In genomic region chr7:101185258-101185839, GRCh38 we compare ENCODE assay signal across 16 cellular contexts. TPM values are rescaled to one million over a fixed set of nuclear protein-coding genes. Genes with fewer than 3 reads are reported as not detected.
DNase-seq lines count a peak whose midpoint lies in the region; ATAC-seq and TF ChIP-seq lines count a peak whose summit lies in the region.
"Had no signal": no experiment of that assay in that cellular context is flagged by ENCODE, and none has a peak within 500 bp of the region (broad histone marks: within the 10 kb centered on the region; RNA-seq: fewer than 3 reads in every experiment).

No MANE protein-coding gene starts in this region.

- peaks cover 10% of the 10 kb centered on the region for H3K27me3 ChIP-seq in brain microvascular endothelial cell (replicated peaks)

- H3K27ac Mint-ChIP-seq in activated naive CD8-positive, alpha-beta T cell treated with anti-CD3 and anti-CD28 coated beads, Interleukin-2, amount 50 U/mL, for 24 hours = no peak overlapping the region
- H3K27ac Mint-ChIP-seq: activated naive CD8-positive, alpha-beta T cell treated with anti-CD3 and anti-CD28 coated beads for 36 hours; immature natural killer cell had no signal

- H3K36me3 Mint-ChIP-seq in activated naive CD8-positive, alpha-beta T cell treated with anti-CD3 and anti-CD28 coated beads, Interleukin-2, amount 50 U/mL, for 24 hours (ENCODE audit: low read depth) = no peaks in the 10 kb centered on the region
- H3K36me3 Mint-ChIP-seq: activated naive CD8-positive, alpha-beta T cell treated with anti-CD3 and anti-CD28 coated beads for 36 hours; immature natural killer cell had no signal

- no peaks in the 10 kb centered on the region for H3K36me3 ChIP-seq in brain microvascular endothelial cell (replicated peaks)
- H3K36me3 ChIP-seq: colonic mucosa, right atrium auricular region had no signal

- no peak overlapping the region for H3K27ac ChIP-seq in brain microvascular endothelial cell
- H3K27ac ChIP-seq: colonic mucosa, right atrium auricular region, VCaP had no signal

- no peak for ATAC-seq in activated naive CD8-positive, alpha-beta T cell treated with anti-CD3 and anti-CD28 coated beads, Interleukin-2, amount 50 U/mL, for 24 hours
- ATAC-seq in GM21619 (IDR thresholded peaks at IDR 0.05; ENCODE audit: unreplicated experiment) = no peak
- ATAC-seq: Right ventricle myocardium inferior had no signal

- TF ChIP-seq CTCF in brain microvascular endothelial cell (IDR thresholded peaks at IDR 0.05; ENCODE audit: low read depth, low read length, missing control alignments) = no peak

- peaks cover 40% of the 10 kb centered on the region for H3K27me3 Mint-ChIP-seq in activated naive CD8-positive, alpha-beta T cell treated with anti-CD3 and anti-CD28 coated beads, Interleukin-2, amount 50 U/mL, for 24 hours

- DNase-seq in HT1080 (ENCODE audit: low read depth) = peak; percentile 64
- DNase-seq in brain microvascular endothelial cell = peak; percentile 60
- DNase-seq in renal cortical epithelial cell (ENCODE audit: low read depth) = peak; percentile 95
- no peak for DNase-seq in NCI-H446 (lab: John Stamatoyannopoulos, UW)
- DNase-seq in activated naive CD8-positive, alpha-beta T cell treated with anti-CD3 and anti-CD28 coated beads, Interleukin-2, amount 50 U/mL, for 24 hours = no peak
- DNase-seq: activated CD8-positive, alpha-beta memory T cell treated with anti-CD3 and anti-CD28 coated beads, Interleukin-2, amount 50 U/mL, for 4 hours; activated naive CD8-positive, alpha-beta T cell treated with anti-CD3 and anti-CD28 coated beads for 36 hours; colonic mucosa; immature natural killer cell; NCI-H1105 treated with DMSO at 0.1 percent for 48 hours; NCI-H510A had no signal

- H3K9me3 Mint-ChIP-seq in activated naive CD8-positive, alpha-beta T cell treated with anti-CD3 and anti-CD28 coated beads, Interleukin-2, amount 50 U/mL, for 24 hours = no peaks in the 10 kb centered on the region
- H3K9me3 Mint-ChIP-seq: activated naive CD8-positive, alpha-beta T cell treated with anti-CD3 and anti-CD28 coated beads for 36 hours had no signal

- in situ Hi-C loops in brain microvascular endothelial cell (cut with HindIII; ENCODE audit: low pct_ligation_motif_present, low sequenced_read_pairs) = no loop called here

- H3K4me3 ChIP-seq in brain microvascular endothelial cell (ENCODE audit: low read depth, low read length) = no peak overlapping the region
- H3K4me3 ChIP-seq: colonic mucosa, right atrium auricular region had no signal

- H3K4me1 Mint-ChIP-seq in activated naive CD8-positive, alpha-beta T cell treated with anti-CD3 and anti-CD28 coated beads, Interleukin-2, amount 50 U/mL, for 24 hours = peaks cover 9% of the 10 kb centered on the region
- H3K4me1 Mint-ChIP-seq: immature natural killer cell had no signal

- no peak overlapping the region for H3K4me3 Mint-ChIP-seq in activated naive CD8-positive, alpha-beta T cell treated with anti-CD3 and anti-CD28 coated beads, Interleukin-2, amount 50 U/mL, for 24 hours
- H3K4me3 Mint-ChIP-seq: activated naive CD8-positive, alpha-beta T cell treated with anti-CD3 and anti-CD28 coated beads for 36 hours; immature natural killer cell had no signal

RNA-seq across cellular contexts. Expression of gene NAT16, which starts 5.3 kb away (rescaled TPM):
- not detected in 2 replicates for total RNA-seq in HT1080 (2014; rRNA removed; shearing (Covaris generic))
- 0.05 and 0.06 TPM in 2 replicates for polyA plus RNA-seq in HT1080 (2015; cell fraction: cytosol; rRNA removed)
- 0.08 TPM in 1 of 2 replicates, not detected in the other for polyA plus RNA-seq in HT1080 (2015; cell fraction: nucleus; rRNA removed)
- total RNA-seq in renal cortical epithelial cell = not detected in 2 replicates
- total RNA-seq: activated naive CD8-positive, alpha-beta T cell treated with anti-CD3 and anti-CD28 coated beads for 36 hours; colonic mucosa; fibroblast of lung; right atrium auricular region; Right ventricle myocardium inferior had no signal
- polyA plus RNA-seq: fibroblast of lung, immature natural killer cell had no signal

RNA-seq across cellular contexts. Expression of gene MOGAT3, which starts 15.5 kb away (rescaled TPM):
- 0.21 TPM in 1 of 2 replicates, not detected in the other for total RNA-seq in HT1080 (2014; rRNA removed; shearing (Covaris generic))
- polyA plus RNA-seq in HT1080 (2015; cell fraction: cytosol; rRNA removed) = not detected in 2 replicates
- not detected in 2 replicates for polyA plus RNA-seq in HT1080 (2015; cell fraction: nucleus; rRNA removed)
- not detected in 2 replicates for total RNA-seq in renal cortical epithelial cell
- total RNA-seq: activated naive CD8-positive, alpha-beta T cell treated with anti-CD3 and anti-CD28 coated beads for 36 hours; fibroblast of lung; right atrium auricular region; Right ventricle myocardium inferior had no signal
- polyA plus RNA-seq: fibroblast of lung, immature natural killer cell had no signal

RNA-seq across cellular contexts. Expression of gene VGF, which starts 20.0 kb away (rescaled TPM):
- 29.8 and 45.2 TPM in 2 replicates for total RNA-seq in HT1080 (2014; rRNA removed; shearing (Covaris generic))
- polyA plus RNA-seq in HT1080 (2015; cell fraction: cytosol; rRNA removed) = 2.3 and 2.5 TPM in 2 replicates
- polyA plus RNA-seq in HT1080 (2015; cell fraction: nucleus; rRNA removed) = 7.1 and 9.5 TPM in 2 replicates
- 0.05 and 1.2 TPM in 2 replicates for total RNA-seq in renal cortical epithelial cell
- total RNA-seq: activated naive CD8-positive, alpha-beta T cell treated with anti-CD3 and anti-CD28 coated beads for 36 hours; right atrium auricular region; Right ventricle myocardium inferior had no signal
- polyA plus RNA-seq: fibroblast of lung, immature natural killer cell had no signal

RNA-seq across cellular contexts. Expression of gene AP1S1, which starts 31.1 kb away (rescaled TPM):
- 184 TPM in 2 replicates for total RNA-seq in HT1080 (2014; rRNA removed; shearing (Covaris generic))
- 209 and 210 TPM in 2 replicates for polyA plus RNA-seq in HT1080 (2015; cell fraction: cytosol; rRNA removed)
- polyA plus RNA-seq in HT1080 (2015; cell fraction: nucleus; rRNA removed) = 122 and 136 TPM in 2 replicates
- 137 and 326 TPM in 2 replicates for total RNA-seq in renal cortical epithelial cell

RNA-seq across cellular contexts. Expression of gene PLOD3, which starts 32.0 kb away (rescaled TPM):
- 90.0 and 102 TPM in 2 replicates for total RNA-seq in HT1080 (2014; rRNA removed; shearing (Covaris generic))
- polyA plus RNA-seq in HT1080 (2015; cell fraction: cytosol; rRNA removed) = 117 and 118 TPM in 2 replicates
- 348 and 406 TPM in 2 replicates for polyA plus RNA-seq in HT1080 (2015; cell fraction: nucleus; rRNA removed)
- total RNA-seq in renal cortical epithelial cell = 31.3 and 55.8 TPM in 2 replicates

Comparison
In these comparisons a context has a peak if more than half of its experiments do, and no peak if none do; other contexts are left out.
1. DNase-seq: peak in HT1080 (single experiment), brain microvascular endothelial cell (single experiment) and renal cortical epithelial cell (single experiment); none in NCI-H446 (0 of 2) and activated naive CD8-positive, alpha-beta T cell treated with anti-CD3 and anti-CD28 coated beads, Interleukin-2, amount 50 U/mL, for 24 hours (single experiment).
2. RNA of gene VGF, which starts 20.0 kb away (total RNA-seq): 29.8 to 45.2 TPM in HT1080; 0.05 to 1.2 TPM in renal cortical epithelial cell; every median in the first group is over 10 times any median in the second.